8 cellular contexts compared by ENCODE assay signal in the genomic region with DNA sequence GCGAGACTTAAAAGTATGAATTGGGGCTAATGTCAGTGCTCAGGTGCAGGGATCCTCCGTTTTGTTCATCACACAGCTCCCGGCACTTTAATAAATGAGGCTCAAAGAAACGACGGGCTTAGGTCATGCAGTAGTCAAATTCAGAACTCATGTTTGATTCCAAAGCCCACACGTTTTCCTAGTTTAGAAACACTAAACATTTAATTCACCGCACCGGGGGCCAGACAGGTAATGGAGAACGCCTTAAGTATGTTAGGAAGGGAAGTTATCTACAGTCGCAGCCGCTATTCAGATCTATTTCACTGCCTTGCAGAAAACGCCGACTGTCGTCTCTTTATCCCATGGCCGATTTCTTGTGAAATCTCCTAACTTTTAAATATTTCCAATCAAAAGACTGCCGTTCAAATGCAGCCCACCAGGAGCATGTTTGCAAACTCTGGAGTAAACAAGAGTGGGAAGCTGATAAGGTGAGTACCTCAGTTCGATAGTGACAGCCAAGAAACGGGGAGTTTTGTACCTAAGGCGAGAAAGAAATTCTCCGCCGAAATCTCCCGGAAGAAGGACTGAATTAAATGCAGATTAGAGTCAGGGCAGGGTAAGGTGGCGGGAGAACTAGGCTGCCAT. TPM values are rescaled to one million over a fixed set of nuclear protein-coding genes. Genes with fewer than 3 reads are reported as not detected.
DNase-seq lines count a peak whose midpoint lies in the region; TF ChIP-seq lines count a peak whose summit lies in the region.

No MANE protein-coding gene starts in this region.

- no peaks in the 10 kb centered on the region for H3K36me3 ChIP-seq in GM23248 (ENCODE audit: low read depth)

- peak overlapping the region; percentile 87 for H3K9ac ChIP-seq in GM23248

- peak overlapping the region; percentile 92 for H3K27ac Mint-ChIP-seq in glutamatergic neuron (ENCODE audit: unreplicated experiment)

- H3K27ac ChIP-seq in GM23248 (peak overlapping the region; percentile 87), skin epidermis (peak overlapping the region; percentile 13 to 95 (median 88))

- H3K4me3 ChIP-seq in GM23248 (peak overlapping the region; percentile 95), WI38 (ENCODE audit: low read depth, low read length) (peak overlapping the region; percentile 87), skin epidermis (peak overlapping the region; percentile 52 to 84 (median 75))

- no peaks in the 10 kb centered on the region for H4K20me1 ChIP-seq in GM23248 (ENCODE audit: insufficient read depth)

- H3K4me1 ChIP-seq in GM23248 (ENCODE audit: insufficient read depth): peaks cover 6% of the 10 kb centered on the region

- peaks cover 3% of the 10 kb centered on the region for H3K4me1 Mint-ChIP-seq in glutamatergic neuron (ENCODE audit: low read depth, unreplicated experiment)

- H3K9me2 ChIP-seq in GM23248 (ENCODE audit: insufficient read depth): no peaks in the 10 kb centered on the region

- WGBS in GM23248 (ENCODE audit: low coverage in 1 of 2, low lambda C conversion rate in 2 of 2, missing lambda C conversion rate in 2 of 2), 2 experiments: 30 to 31% methylated on average over 23 of the region's 23 CpGs

- H3F3A ChIP-seq in GM23248 (ENCODE audit: insufficient read depth): peaks cover 18% of the 10 kb centered on the region

- peak overlapping the region; percentile 99 for H2AFZ ChIP-seq in GM23248

- H3K9me3 Mint-ChIP-seq in glutamatergic neuron (ENCODE audit: unreplicated experiment): no peaks in the 10 kb centered on the region

- H3K27me3 ChIP-seq in GM23248 (replicated peaks; ENCODE audit: insufficient read depth): peaks cover under 1% of the 10 kb centered on the region

- in situ Hi-C loops in GM23248 (cut with MboI) (no loop called here), GM13976 (cut with MboI; ENCODE audit: low sequenced_read_pairs, unreplicated experiment) (no loop called here)

- DNase-seq in GM23248: no peak
- no peak for DNase-seq in glutamatergic neuron
- DNase-seq in COR-L47 (lab: John Stamatoyannopoulos, UW): no peak
- DNase-seq in GM13976 (ENCODE audit: low spot score): no peak
- DNase-seq in SKM-1 (lab: John Stamatoyannopoulos, UW; ENCODE audit: unreplicated experiment): no peak
- DNase-seq in foreskin melanocyte: no peak

- H3K79me2 ChIP-seq in GM23248 (ENCODE audit: insufficient read depth): peaks cover 26% of the 10 kb centered on the region

- H3K4me2 ChIP-seq in GM23248 (ENCODE audit: unreplicated experiment): peak overlapping the region; percentile 99

- no peak for TF ChIP-seq CTCF in WI38 (IDR thresholded peaks at IDR 0.05; ENCODE audit: low read depth, low read length)
- TF ChIP-seq CTCF in glutamatergic neuron (IDR thresholded peaks at IDR 0.05; ENCODE audit: partially characterized antibody, unreplicated experiment): peak; percentile 17
- no peak for TF ChIP-seq CTCF in GM13976 (IDR thresholded peaks at IDR 0.05; ENCODE audit: borderline replicate concordance, control extremely low read depth, extremely low read depth, insufficient read depth, missing control alignments)

- H3K36me3 Mint-ChIP-seq in glutamatergic neuron (ENCODE audit: unreplicated experiment): no peaks in the 10 kb centered on the region

- H3K9me3 ChIP-seq in GM23248 (ENCODE audit: low read depth): no peaks in the 10 kb centered on the region

- peak overlapping the region; percentile 92 for H3K4me3 Mint-ChIP-seq in glutamatergic neuron (ENCODE audit: unreplicated experiment)

- no peaks in the 10 kb centered on the region for H3K27me3 Mint-ChIP-seq in glutamatergic neuron (ENCODE audit: unreplicated experiment)

RNA-seq across cellular contexts. Expression of gene HIGD2B, which starts 0.6 kb away (rescaled TPM):
- not detected in 2 replicates for total RNA-seq in GM23248 (2014; rRNA removed; shearing (Covaris generic))
- not detected in 2 replicates for polyA plus RNA-seq in GM23248 (2016; fragmentation: Nextera tagmentation; extraction: Ambion mirVana)
- not detected for total RNA-seq in glutamatergic neuron (ENCODE audit: unreplicated experiment)

RNA-seq across cellular contexts. Expression of gene BBS4, which starts 0.6 kb away (rescaled TPM):
- 13.4 and 15.7 TPM in 2 replicates for total RNA-seq in GM23248 (2014; rRNA removed; shearing (Covaris generic))
- polyA plus RNA-seq in GM23248 (2016; fragmentation: Nextera tagmentation; extraction: Ambion mirVana): 19.4 and 20.9 TPM in 2 replicates
- 17.7 TPM for total RNA-seq in glutamatergic neuron (ENCODE audit: unreplicated experiment)

RNA-seq across cellular contexts. Expression of gene GOLGA6B, which starts 30.9 kb away (rescaled TPM):
- total RNA-seq in GM23248 (2014; rRNA removed; shearing (Covaris generic)): not detected in 2 replicates
- polyA plus RNA-seq in GM23248 (2016; fragmentation: Nextera tagmentation; extraction: Ambion mirVana): not detected in 2 replicates
- total RNA-seq in glutamatergic neuron (ENCODE audit: unreplicated experiment): not detected
